10 cellular contexts compared by ENCODE assay signal in genomic region chr13:44013666-44014291, GRCh38.
DNase-seq lines count a peak whose midpoint lies in the region; ATAC-seq and TF ChIP-seq lines count a peak whose summit lies in the region.
"Had no signal": no experiment of that assay in that cellular context is flagged by ENCODE, and none has a peak within 500 bp of the region (broad histone marks: within the 10 kb centered on the region; RNA-seq: fewer than 3 reads in every experiment).

No MANE protein-coding gene starts in this region.

- TF ChIP-seq CTCF in AG09319 (IDR thresholded peaks at IDR 0.05; ENCODE audit: low read depth, low read length) (no peak), RWPE1 (conservative IDR thresholded peaks at IDR 0.05; ENCODE audit: low read depth) (no peak), fibroblast of mammary gland (conservative IDR thresholded peaks at IDR 0.05; ENCODE audit: control insufficient read depth, insufficient read depth, low read depth, low read length) (no peak), nephron (IDR thresholded peaks at IDR 0.05; ENCODE audit: unreplicated experiment in 3 of 3) (no peak)

- H3K4me1 Mint-ChIP-seq in nephron, result peaks cover 34% of the 10 kb centered on the region
- peaks cover 9% of the 10 kb centered on the region for H3K4me1 Mint-ChIP-seq in activated T-cell treated with anti-CD3 and anti-CD28 coated beads, Interleukin-2, amount 50 U/mL, for 72 hours (ENCODE audit: low read depth)

- H3K36me3 Mint-ChIP-seq in nephron (ENCODE audit: low read depth), result no peaks in the 10 kb centered on the region
- no peaks in the 10 kb centered on the region for H3K36me3 Mint-ChIP-seq in activated T-cell treated with anti-CD3 and anti-CD28 coated beads, Interleukin-2, amount 50 U/mL, for 72 hours (ENCODE audit: insufficient read depth in 2 of 2)

- H3K9me3 Mint-ChIP-seq in nephron, result no peaks in the 10 kb centered on the region
- H3K9me3 Mint-ChIP-seq in activated T-cell treated with anti-CD3 and anti-CD28 coated beads, Interleukin-2, amount 50 U/mL, for 72 hours, result no peaks in the 10 kb centered on the region

- DNase-seq in AG09319 (ENCODE audit: extremely low read depth, low read depth), result peak; percentile 7
- peak; percentile 16 for DNase-seq in RWPE1 (ENCODE audit: low spot score)
- peak; percentile 63 for DNase-seq in fibroblast of mammary gland (ENCODE audit: low read depth)
- DNase-seq in NCI-H510A (lab: John Stamatoyannopoulos, UW), result no peak
- DNase-seq in OCI-M1 (lab: John Stamatoyannopoulos, UW), result no peak
- DNase-seq in stimulated activated CD4-positive, alpha-beta T cell treated with anti-CD3 and anti-CD28 coated beads, Interleukin-4, amount 100 ng/mL, for 1 hour, result no peak
- no peak for DNase-seq in activated T-cell treated with anti-CD3 and anti-CD28 coated beads, Interleukin-2, amount 50 U/mL, for 72 hours
- DNase-seq: activated CD8-positive, alpha-beta memory T cell treated with anti-CD3 and anti-CD28 coated beads, Interleukin-2, amount 50 U/mL, for 4 hours; SW 1271 had no signal

- H3K4me3 ChIP-seq in fibroblast of mammary gland (ENCODE audit: control insufficient read depth, low read depth, low read length), result no peak overlapping the region

- peak overlapping the region; percentile 64 to 77 (median 68) for H3K27ac Mint-ChIP-seq in nephron
- H3K27ac Mint-ChIP-seq in activated T-cell treated with anti-CD3 and anti-CD28 coated beads, Interleukin-2, amount 50 U/mL, for 72 hours, result no peak overlapping the region

- 0 out of 2 replicates have a peak overlapping the region, but pooled peaks have one; percentile 33 for H3K27ac ChIP-seq in RWPE1

- no peak for ATAC-seq in activated T-cell treated with anti-CD3 and anti-CD28 coated beads, Interleukin-2, amount 50 U/mL, for 72 hours (replicated peaks in 1 of 2)

- H3K27me3 Mint-ChIP-seq in nephron (ENCODE audit: low read depth), result no peaks in the 10 kb centered on the region
- H3K27me3 Mint-ChIP-seq in activated T-cell treated with anti-CD3 and anti-CD28 coated beads, Interleukin-2, amount 50 U/mL, for 72 hours (ENCODE audit: low read depth), result no peaks in the 10 kb centered on the region

- POLR2A ChIA-PET in RWPE1 (lab: Yijun Ruan, JAX; ENCODE audit: low non-redundant PET), result no interaction called here

- CTCF ChIA-PET in RWPE1 (lab: Yijun Ruan, JAX), result interaction anchor here (0.5 kb wide), 1 partner anchor 930 kb away, joined by 3 read pairs; no protein-coding TSS in a partner anchor

- H3K4me3 Mint-ChIP-seq in nephron, result no peak overlapping the region
- no peak overlapping the region for H3K4me3 Mint-ChIP-seq in activated T-cell treated with anti-CD3 and anti-CD28 coated beads, Interleukin-2, amount 50 U/mL, for 72 hours

Comparison
In these comparisons a context has a peak if more than half of its experiments do, and no peak if none do; other contexts are left out.
1. DNase-seq: peak in AG09319 (single experiment), RWPE1 (single experiment) and fibroblast of mammary gland (single experiment); none in NCI-H510A (single experiment), OCI-M1 (single experiment), stimulated activated CD4-positive, alpha-beta T cell treated with anti-CD3 and anti-CD28 coated beads, Interleukin-4, amount 100 ng/mL, for 1 hour (single experiment) and activated T-cell treated with anti-CD3 and anti-CD28 coated beads, Interleukin-2, amount 50 U/mL, for 72 hours (0 of 2).